ENCODE assay signal across 25 cellular contexts in genomic region chr6:157412780-157413179, GRCh38. TPM values are rescaled to one million over a fixed set of nuclear protein-coding genes. Genes with fewer than 3 reads are reported as not detected.
DNase-seq lines count a peak whose midpoint lies in the region; ATAC-seq and TF ChIP-seq lines count a peak whose summit lies in the region.
"Had no signal": no experiment of that assay in that cellular context is flagged by ENCODE, and none has a peak within 500 bp of the region (broad histone marks: within the 10 kb centered on the region; RNA-seq: fewer than 3 reads in every experiment).

No MANE protein-coding gene starts in this region.

- H3K23ac ChIP-seq in mesenchymal stem cell (ENCODE audit: low read length in 2 of 2) = no peak overlapping the region

- H3K4me1 ChIP-seq in adipocyte (ENCODE audit: control insufficient read depth, insufficient read depth, low read length) (peaks cover 6% of the 10 kb centered on the region), mesenchymal stem cell (ENCODE audit: control insufficient read depth, insufficient read depth, low read depth, low read length) (no peaks in the 10 kb centered on the region), testis (peaks cover 3% of the 10 kb centered on the region)
- H3K4me1 ChIP-seq: Caco-2 had no signal

- H3K9ac ChIP-seq in adipocyte (ENCODE audit: low read length) (no peak overlapping the region), mesenchymal stem cell (ENCODE audit: low read length) (peak overlapping the region; percentile 51)
- H3K9ac ChIP-seq: BLaER1 treated with 17β-estradiol and CSF1 and Interleukin-3, amounts not matched to agents 10 nM and 100 nM had no signal

- no peak overlapping the region for H3K4me2 ChIP-seq in mesenchymal stem cell (ENCODE audit: low read length, poor library complexity, severe bottlenecking)
- H3K4me2 ChIP-seq: BLaER1 treated with 17β-estradiol and CSF1 and Interleukin-3, amounts not matched to agents 10 nM and 100 nM; PC-9 had no signal

- H3K14ac ChIP-seq in mesenchymal stem cell (ENCODE audit: low read length in 2 of 2) = no peak overlapping the region

- no peak overlapping the region for H3K18ac ChIP-seq in mesenchymal stem cell (ENCODE audit: low read depth in 1 of 2, low read length in 2 of 2)

- no peak for TF ChIP-seq CTCF in testis (IDR thresholded peaks at IDR 0.05)

- peaks cover 8% of the 10 kb centered on the region for H3K79me1 ChIP-seq in mesenchymal stem cell (replicated peaks; ENCODE audit: low read length, poor library complexity, severe bottlenecking)

- H3K9me3 ChIP-seq in adipocyte (ENCODE audit: control insufficient read depth, low read length) (no peaks in the 10 kb centered on the region), mesenchymal stem cell (ENCODE audit: control insufficient read depth, low read length) (no peaks in the 10 kb centered on the region), testis (no peaks in the 10 kb centered on the region)
- H3K9me3 ChIP-seq: Caco-2, MG63 had no signal

- H2BK5ac ChIP-seq in mesenchymal stem cell (ENCODE audit: low read depth, low read length, poor library complexity, severe bottlenecking) = no peak overlapping the region

- H2AFZ ChIP-seq in mesenchymal stem cell (ENCODE audit: low read depth, low read length) = no peak overlapping the region
- H2AFZ ChIP-seq: PC-9 had no signal

- H3K27me3 ChIP-seq in adipocyte (replicated peaks; ENCODE audit: control insufficient read depth, insufficient read depth, low read length) = no peaks in the 10 kb centered on the region
- H3K27me3 ChIP-seq in mesenchymal stem cell (ENCODE audit: control insufficient read depth in 1 of 2, insufficient read depth in 1 of 2, low read length in 2 of 2) = no peaks in the 10 kb centered on the region
- H3K27me3 ChIP-seq in testis = no peaks in the 10 kb centered on the region
- H3K27me3 ChIP-seq: BLaER1 treated with 17β-estradiol and CSF1 and Interleukin-3, amounts not matched to agents 10 nM and 100 nM; MG63 had no signal

- H2BK120ac ChIP-seq in mesenchymal stem cell (ENCODE audit: low read depth, low read length) = no peak overlapping the region

- H3K27ac ChIP-seq in mesenchymal stem cell (ENCODE audit: low read length, poor library complexity, severe bottlenecking) = no peak overlapping the region
- no peak overlapping the region for H3K27ac ChIP-seq in testis
- H3K27ac ChIP-seq: BLaER1 treated with 17β-estradiol and CSF1 and Interleukin-3, amounts not matched to agents 10 nM and 100 nM; PC-9; SK-N-MC had no signal

- no peak overlapping the region for H4K91ac ChIP-seq in mesenchymal stem cell (ENCODE audit: low read length)

- no peak overlapping the region for H2AK5ac ChIP-seq in mesenchymal stem cell (ENCODE audit: low read length, severe bottlenecking)

- WGBS in mesenchymal stem cell = 96% methylated on average over 10 of the region's 10 CpGs
- 43 to 60% methylated on average over 10 of the region's 10 CpGs for WGBS in testis, 2 donors

- DNase-seq in adipocyte (ENCODE audit: low read depth) (no peak), cerebellar cortex (ENCODE audit: low spot score) (peak; percentile 93), mesenchymal stem cell (no peak), testis (peak; percentile 58)
- DNase-seq in central memory CD4-positive, alpha-beta T cell = no peak
- DNase-seq: Caco-2; CD4-positive, alpha-beta memory T cell; DMS153; GDM1; H7; Kasumi-1; MG63; NCI-H1417; NCI-H187 treated with DMSO at 0.1 percent for 48 hours; NCI-H2107; NCI-H2227 treated with DMSO at 0.1 percent for 48 hours; NCI-H510A; NCI-H748 treated with DMSO at 0.1 percent for 48 hours; PC-9; RPMI8226; SHP77 treated with DMSO at 0.1 percent for 48 hours had no signal

- ATAC-seq in HG02798 (IDR thresholded peaks at IDR 0.05; ENCODE audit: poor library complexity, unreplicated experiment) (no peak), HG03095 (IDR thresholded peaks at IDR 0.05; ENCODE audit: unreplicated experiment) (no peak)

- intact Hi-C loops in testis (cut with DNase I; ENCODE audit: low total_unique reads) = no loop called here

- H3K4ac ChIP-seq in mesenchymal stem cell (ENCODE audit: low read depth in 1 of 2, low read length in 2 of 2) = no peak overlapping the region

- H4K8ac ChIP-seq in mesenchymal stem cell (ENCODE audit: low read length) = no peak overlapping the region

- no peak overlapping the region for H2BK12ac ChIP-seq in mesenchymal stem cell (ENCODE audit: low read length in 2 of 2)

- H3K4me3 ChIP-seq in adipocyte (ENCODE audit: low read length) (peak overlapping the region; percentile 42), mesenchymal stem cell (ENCODE audit: insufficient read depth in 1 of 2, low read depth in 1 of 2, low read length in 2 of 2) (peak overlapping the region in 1 of 2 experiments; percentile 66), testis (no peak overlapping the region)
- H3K4me3 ChIP-seq: BLaER1 treated with 17β-estradiol and CSF1 and Interleukin-3, amounts not matched to agents 10 nM and 100 nM; MG63; PC-9; SK-N-MC had no signal

- no peak for TF ChIP-seq POLR2A in testis (IDR thresholded peaks at IDR 0.05)

- H2BK15ac ChIP-seq in mesenchymal stem cell (ENCODE audit: low read depth, poor library complexity, severe bottlenecking) = no peak overlapping the region

- H3K36me3 ChIP-seq in adipocyte (ENCODE audit: control insufficient read depth, insufficient read depth, low read length, severe bottlenecking) = no peaks in the 10 kb centered on the region
- no peaks in the 10 kb centered on the region for H3K36me3 ChIP-seq in mesenchymal stem cell (ENCODE audit: control insufficient read depth in 1 of 2, insufficient read depth in 2 of 2, low read depth in 1 of 2, low read length in 2 of 2)
- no peaks in the 10 kb centered on the region for H3K36me3 ChIP-seq in testis (ENCODE audit: low read depth, missing control alignments)
- H3K36me3 ChIP-seq: MG63 had no signal

RNA-seq across cellular contexts. Expression of gene ZDHHC14, which starts 31.8 kb away (rescaled TPM):
- polyA plus RNA-seq in mesenchymal stem cell (2013, experiment 1 of 2) = 5.9 TPM
- 6.5 TPM for polyA plus RNA-seq in mesenchymal stem cell (2013, experiment 2 of 2)
- total RNA-seq in testis = 10 to 100 TPM; 67.9 to 74.9 TPM
- polyA plus RNA-seq in testis (ENCODE audit: insufficient read depth, low read depth, low replicate concordance) = 28.5 TPM

Comparison
In these comparisons a context has a peak if more than half of its experiments do, and no peak if none do; other contexts are left out.
1. DNase-seq: peak in cerebellar cortex (single experiment) and testis (single experiment); none in adipocyte (single experiment), mesenchymal stem cell (single experiment) and central memory CD4-positive, alpha-beta T cell (single experiment).